16 cellular contexts compared by ENCODE assay signal in the genomic region with DNA sequence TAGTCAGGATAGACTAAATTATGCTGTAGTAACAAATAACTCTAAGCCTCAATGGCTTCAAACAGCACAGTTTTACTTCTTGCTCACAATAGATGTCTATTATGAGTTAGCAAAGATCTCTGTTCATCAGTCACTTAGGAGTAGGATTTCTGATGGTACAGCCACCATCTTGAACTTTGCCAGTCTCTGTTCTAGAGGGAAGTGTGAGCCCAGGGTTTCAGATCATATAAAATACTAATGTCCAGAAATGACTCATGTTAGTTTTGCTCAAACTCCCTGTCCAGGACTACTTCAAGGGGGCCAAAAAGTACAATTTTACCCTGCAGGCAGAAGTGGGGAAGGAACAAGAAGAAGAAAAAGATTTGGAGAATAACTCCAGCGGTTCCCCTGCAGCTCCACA.
A peak's percentile ranks its signal among the peaks of the same experiment; 100 is the strongest.
DNase-seq lines count a peak whose midpoint lies in the region; ATAC-seq and TF ChIP-seq lines count a peak whose summit lies in the region.
"Had no signal": no experiment of that assay in that cellular context is flagged by ENCODE, and none has a peak within 500 bp of the region (broad histone marks: within the 10 kb centered on the region; RNA-seq: fewer than 3 reads in every experiment).

No MANE protein-coding gene starts in this region.

- H3K27ac Mint-ChIP-seq in dendritic cell treated with granulocyte-macrophage colony-stimulating factor and Interleukin-4, amounts not matched to agents 40 ng/mL and 50 ng/mL, for 4 days = peak overlapping the region; percentile 14
- no peak overlapping the region for H3K27ac Mint-ChIP-seq in activated CD8-positive, alpha-beta T cell treated with anti-CD3 and anti-CD28 coated beads for 36 hours
- H3K27ac Mint-ChIP-seq: activated naive CD8-positive, alpha-beta T cell; natural killer cell had no signal

- no peak for TF ChIP-seq CTCF in breast epithelium (IDR thresholded peaks at IDR 0.05)
- no peak for TF ChIP-seq CTCF in activated CD8-positive, alpha-beta T cell treated with anti-CD3 and anti-CD28 coated beads for 36 hours (IDR thresholded peaks at IDR 0.05)

- H3K9me3 Mint-ChIP-seq in dendritic cell treated with granulocyte-macrophage colony-stimulating factor and Interleukin-4, amounts not matched to agents 40 ng/mL and 50 ng/mL, for 4 days = no peaks in the 10 kb centered on the region
- H3K9me3 Mint-ChIP-seq in activated CD8-positive, alpha-beta T cell treated with anti-CD3 and anti-CD28 coated beads for 36 hours = no peaks in the 10 kb centered on the region

- H3K9me3 ChIP-seq in breast epithelium = no peaks in the 10 kb centered on the region
- H3K9me3 ChIP-seq: SK-N-SH had no signal

- POLR2A ChIA-PET in activated CD8-positive, alpha-beta T cell treated with anti-CD3 and anti-CD28 coated beads for 36 hours (lab: Charles Lee) = no interaction called here

- H3K36me3 Mint-ChIP-seq in dendritic cell treated with granulocyte-macrophage colony-stimulating factor and Interleukin-4, amounts not matched to agents 40 ng/mL and 50 ng/mL, for 4 days (ENCODE audit: low read depth) = no peaks in the 10 kb centered on the region
- H3K36me3 Mint-ChIP-seq in activated CD8-positive, alpha-beta T cell treated with anti-CD3 and anti-CD28 coated beads for 36 hours (ENCODE audit: low read depth) = no peaks in the 10 kb centered on the region
- H3K36me3 Mint-ChIP-seq: activated naive CD8-positive, alpha-beta T cell; natural killer cell had no signal

- no peaks in the 10 kb centered on the region for H3K27me3 ChIP-seq in breast epithelium

- H3K36me3 ChIP-seq in breast epithelium = no peaks in the 10 kb centered on the region

- H3K27me3 Mint-ChIP-seq in dendritic cell treated with granulocyte-macrophage colony-stimulating factor and Interleukin-4, amounts not matched to agents 40 ng/mL and 50 ng/mL, for 4 days = peaks cover 3% of the 10 kb centered on the region
- peaks cover 11% of the 10 kb centered on the region for H3K27me3 Mint-ChIP-seq in activated CD8-positive, alpha-beta T cell treated with anti-CD3 and anti-CD28 coated beads for 36 hours

- peaks cover 17% of the 10 kb centered on the region for H3K4me1 Mint-ChIP-seq in dendritic cell treated with granulocyte-macrophage colony-stimulating factor and Interleukin-4, amounts not matched to agents 40 ng/mL and 50 ng/mL, for 4 days (ENCODE audit: low read depth)
- no peaks in the 10 kb centered on the region for H3K4me1 Mint-ChIP-seq in activated CD8-positive, alpha-beta T cell treated with anti-CD3 and anti-CD28 coated beads for 36 hours (ENCODE audit: low read depth)
- H3K4me1 Mint-ChIP-seq: natural killer cell had no signal

- H3K4me3 ChIP-seq in breast epithelium = no peak overlapping the region
- H3K4me3 ChIP-seq: skin epidermis had no signal

- CTCF ChIA-PET in activated CD8-positive, alpha-beta T cell treated with anti-CD3 and anti-CD28 coated beads for 36 hours (lab: Charles Lee) = no interaction called here

- intact Hi-C loops in dendritic cell treated with granulocyte-macrophage colony-stimulating factor and Interleukin-4, amounts not matched to agents 40 ng/mL and 50 ng/mL, for 4 days (cut with micrococcal nuclease) = loop anchor here (5.0 to 10.0 kb wide), 2 partner anchors 79 to 236 kb away; a partner anchor contains a TSS
- intact Hi-C loops in breast epithelium (cut with DNase I; ENCODE audit: low total_unique reads) = no loop called here
- intact Hi-C loops in activated CD8-positive, alpha-beta T cell treated with anti-CD3 and anti-CD28 coated beads for 36 hours (cut with micrococcal nuclease) = no loop called here

- H3K4me1 ChIP-seq in breast epithelium = no peaks in the 10 kb centered on the region

- DNase-seq in breast epithelium (ENCODE audit: low spot score in 2 of 2) (no peak), nucleus accumbens (lab: John Stamatoyannopoulos, UW) (no peak)
- DNase-seq in activated CD8-positive, alpha-beta T cell treated with anti-CD3 and anti-CD28 coated beads for 36 hours = no peak
- no peak for DNase-seq in activated T-cell treated with anti-CD3 and anti-CD28 coated beads, Interleukin-2, amount 50 U/mL, for 48 hours
- DNase-seq: activated CD4-positive, alpha-beta T cell treated with anti-CD3 and anti-CD28 coated beads for 1 hour; cortex of kidney; natural killer cell; NCI-H510A treated with DMSO at 0.1 percent for 48 hours; SK-N-SH had no signal

- ATAC-seq in GM18870 (IDR thresholded peaks at IDR 0.05; ENCODE audit: unreplicated experiment) = peak; percentile 85
- peak; percentile 70 for ATAC-seq in GM21619 (IDR thresholded peaks at IDR 0.05; ENCODE audit: unreplicated experiment)
- ATAC-seq in HG03103 (IDR thresholded peaks at IDR 0.05; ENCODE audit: low read depth, unreplicated experiment) = peak; percentile 70
- ATAC-seq in activated CD8-positive, alpha-beta T cell treated with anti-CD3 and anti-CD28 coated beads for 36 hours = no peak
- ATAC-seq: natural killer cell had no signal

- no peak for TF ChIP-seq POLR2A in breast epithelium (IDR thresholded peaks at IDR 0.05)

- H3K27ac ChIP-seq in breast epithelium = no peak overlapping the region
- H3K27ac ChIP-seq: HL-60, skin epidermis had no signal

- no peak overlapping the region for H3K4me3 Mint-ChIP-seq in dendritic cell treated with granulocyte-macrophage colony-stimulating factor and Interleukin-4, amounts not matched to agents 40 ng/mL and 50 ng/mL, for 4 days
- no peak overlapping the region for H3K4me3 Mint-ChIP-seq in activated CD8-positive, alpha-beta T cell treated with anti-CD3 and anti-CD28 coated beads for 36 hours
- H3K4me3 Mint-ChIP-seq: activated naive CD8-positive, alpha-beta T cell; natural killer cell had no signal
